ENCODE assay signal across 13 cellular contexts in genomic region chr11:6992457-6993431, GRCh38. TPM values are rescaled to one million over a fixed set of nuclear protein-coding genes. Genes with fewer than 3 reads are reported as not detected.
A peak's percentile ranks its signal among the peaks of the same experiment; 100 is the strongest.
DNase-seq lines count a peak whose midpoint lies in the region; ATAC-seq and TF ChIP-seq lines count a peak whose summit lies in the region.
"Had no signal": no experiment of that assay in that cellular context is flagged by ENCODE, and none has a peak within 500 bp of the region (broad histone marks: within the 10 kb centered on the region; RNA-seq: fewer than 3 reads in every experiment).

No MANE protein-coding gene starts in this region.

- no peak for TF ChIP-seq POLR2A in gastroesophageal sphincter (IDR thresholded peaks at IDR 0.05)

- H3K9ac ChIP-seq in adipocyte (ENCODE audit: low read length), result no peak overlapping the region
- peak overlapping the region in 1 of 3 donors; percentile 36 for H3K9ac ChIP-seq in skeletal muscle tissue (ENCODE audit: low read depth in 1 of 3, low read length in 3 of 3)

- H3K27ac ChIP-seq in gastroesophageal sphincter (peak overlapping the region in 2 of 4 donors; percentile 7 to 35), skeletal muscle tissue (ENCODE audit: low read depth, low read length) (peak overlapping the region; percentile 50)

- ATAC-seq in gastroesophageal sphincter, result peak; percentile 67
- ATAC-seq: stimulated activated memory B cell treated with anti-CD40 and anti-IgM and Interleukin-4, amounts not matched to agents 10 μg/mL and 1 μg/mL and 100 μg/mL, for 72 hours had no signal

- WGBS in gastroesophageal sphincter (ENCODE audit: low coverage in 1 of 2), 2 donors, result 23 to 44% methylated on average over 9 to 11 of the region's 11 CpGs

- H3K4me1 ChIP-seq in adipocyte (ENCODE audit: control insufficient read depth, insufficient read depth, low read length) (peaks cover 10% of the 10 kb centered on the region), gastroesophageal sphincter (peaks cover 0 to 12% (median 3%) of the 10 kb centered on the region in 3 donors), skeletal muscle tissue (ENCODE audit: control insufficient read depth in 3 of 3, insufficient read depth in 3 of 3, low read length in 3 of 3) (peaks cover 0 to 8% (median 3%) of the 10 kb centered on the region in 3 donors)

- no peaks in the 10 kb centered on the region for H3K27me3 ChIP-seq in adipocyte (replicated peaks; ENCODE audit: control insufficient read depth, insufficient read depth, low read length)
- H3K27me3 ChIP-seq in gastroesophageal sphincter, result no peaks in the 10 kb centered on the region
- H3K27me3 ChIP-seq in skeletal muscle tissue (ENCODE audit: control insufficient read depth in 3 of 3, insufficient read depth in 3 of 3, low read length in 3 of 3), result no peaks in the 10 kb centered on the region

- TF ChIP-seq EP300 in gastroesophageal sphincter (IDR thresholded peaks at IDR 0.05), result no peak

- H3K9me3 ChIP-seq in adipocyte (ENCODE audit: control insufficient read depth, low read length), result no peaks in the 10 kb centered on the region
- no peaks in the 10 kb centered on the region for H3K9me3 ChIP-seq in gastroesophageal sphincter
- H3K9me3 ChIP-seq in skeletal muscle tissue (ENCODE audit: control insufficient read depth in 3 of 3, low read length in 3 of 3), result no peaks in the 10 kb centered on the region

- TF ChIP-seq CTCF in gastroesophageal sphincter (IDR thresholded peaks at IDR 0.05), result no peak

- H3K4me3 ChIP-seq in adipocyte (ENCODE audit: low read length), result peak overlapping the region; percentile 42
- no peak overlapping the region for H3K4me3 ChIP-seq in gastroesophageal sphincter
- no peak overlapping the region for H3K4me3 ChIP-seq in skeletal muscle tissue (ENCODE audit: low read length in 3 of 3)

- DNase-seq in GM04503 (ENCODE audit: low read depth) (peak; percentile 58), adipocyte (ENCODE audit: low read depth) (peak; percentile 84), middle frontal gyrus (ENCODE audit: extremely low spot score, low spot score) (no peak), HT-29 (ENCODE audit: low spot score) (no peak), NCI-H1436 (lab: John Stamatoyannopoulos, UW) (no peak)
- no peak for DNase-seq in effector CD4-positive, alpha-beta T cell
- DNase-seq: activated T-cell treated with anti-CD3 and anti-CD28 coated beads for 4 hours; central memory CD4-positive, alpha-beta T cell had no signal

- no peaks in the 10 kb centered on the region for H3K36me3 ChIP-seq in adipocyte (ENCODE audit: control insufficient read depth, insufficient read depth, low read length, severe bottlenecking)
- H3K36me3 ChIP-seq in gastroesophageal sphincter, result no peaks in the 10 kb centered on the region
- no peaks in the 10 kb centered on the region for H3K36me3 ChIP-seq in skeletal muscle tissue (ENCODE audit: control insufficient read depth in 3 of 3, insufficient read depth in 3 of 3, low read length in 3 of 3)

RNA-seq across cellular contexts. Expression of gene ZNF214, which starts 27.4 kb away (rescaled TPM):
- total RNA-seq in gastroesophageal sphincter, result 1 to 10 TPM; 2.1 to 4.0 (median 3.5) TPM
- 2.6 TPM for total RNA-seq in skeletal muscle tissue
- 1.8 and 2.5 TPM in 2 replicates for total RNA-seq in HT-29 (2014; rRNA removed; shearing (Covaris generic))
- total RNA-seq: OCI-LY7 had no signal

RNA-seq across cellular contexts. Expression of gene NLRP14, which starts 27.5 kb away (rescaled TPM):
- not detected for total RNA-seq in gastroesophageal sphincter
- total RNA-seq in skeletal muscle tissue, result under 0.01 TPM
- not detected in 2 replicates for total RNA-seq in HT-29 (2014; rRNA removed; shearing (Covaris generic))
- total RNA-seq: mesenteric fat pad had no signal

Comparison
In these comparisons a context has a peak if more than half of its experiments do, and no peak if none do; other contexts are left out.
1. DNase-seq: peak in GM04503 (single experiment) and adipocyte (single experiment); none in middle frontal gyrus (single experiment), effector CD4-positive, alpha-beta T cell (single experiment), HT-29 (single experiment) and NCI-H1436 (single experiment).